ENCODE assay signal across 27 cellular contexts in the genomic region with DNA sequence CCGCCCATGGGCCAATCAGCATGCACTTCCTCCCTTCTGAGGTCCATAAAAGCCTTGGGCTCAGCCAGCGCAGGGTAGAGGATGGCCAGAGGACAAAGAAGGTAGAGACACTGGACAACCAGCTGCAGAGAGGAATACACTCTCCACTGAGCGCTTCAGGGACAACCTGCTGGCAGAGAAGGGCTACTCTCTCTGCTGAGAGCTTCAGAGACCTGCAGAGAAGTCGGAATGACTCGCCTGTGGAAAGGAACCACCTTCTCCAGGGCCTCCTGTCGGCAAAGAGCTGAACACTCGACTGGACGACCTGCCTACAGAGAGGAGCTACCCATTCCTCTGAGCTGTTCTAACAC. TPM values are rescaled to one million over a fixed set of nuclear protein-coding genes. Genes with fewer than 3 reads are reported as not detected.
A peak's percentile ranks its signal among the peaks of the same experiment; 100 is the strongest.
DNase-seq lines count a peak whose midpoint lies in the region; TF ChIP-seq lines count a peak whose summit lies in the region.
"Had no signal": no experiment of that assay in that cellular context is flagged by ENCODE, and none has a peak within 500 bp of the region (broad histone marks: within the 10 kb centered on the region; RNA-seq: fewer than 3 reads in every experiment).

No MANE protein-coding gene starts in this region.

- no peaks in the 10 kb centered on the region for H3K9me3 ChIP-seq in neuron (ENCODE audit: low read length)
- no peaks in the 10 kb centered on the region for H3K9me3 ChIP-seq in MG63
- H3K9me3 ChIP-seq: BE2C, esophagus squamous epithelium, HAP-1, lower lobe of right lung had no signal

- no peak for TF ChIP-seq CTCF in RWPE1 (conservative IDR thresholded peaks at IDR 0.05; ENCODE audit: low read depth)
- no peak for TF ChIP-seq CTCF in GM13976 (IDR thresholded peaks at IDR 0.05; ENCODE audit: borderline replicate concordance, control extremely low read depth, extremely low read depth, insufficient read depth, missing control alignments)

- no peak overlapping the region for H2AFZ ChIP-seq in neuron (ENCODE audit: low read depth, low read length)

- POLR2A ChIA-PET in RWPE1 (lab: Yijun Ruan, JAX; ENCODE audit: low non-redundant PET), result no interaction called here

- CTCF ChIA-PET in RWPE1 (lab: Yijun Ruan, JAX), result interaction anchor here (0.7 kb wide), 1 partner anchor 23 kb away, joined by 3 read pairs; no protein-coding TSS in a partner anchor

- H3K36me3 ChIP-seq in H7 (replicated peaks; ENCODE audit: control insufficient read depth, insufficient read depth, low read length) (no peaks in the 10 kb centered on the region), neuron (ENCODE audit: insufficient read depth, low read length) (no peaks in the 10 kb centered on the region), MG63 (peaks cover 21% of the 10 kb centered on the region)
- H3K36me3 ChIP-seq: HAP-1 had no signal

- DNase-seq in H7 (no peak), RWPE1 (ENCODE audit: low spot score) (no peak), GM13976 (ENCODE audit: low spot score) (no peak), NCI-H524 treated with DMSO at 0.1 percent for 48 hours (lab: John Stamatoyannopoulos, UW) (no peak), MG63 (no peak)
- DNase-seq in stimulated activated naive CD4-positive, alpha-beta T cell (lab: John Stamatoyannopoulos, UW), result no peak
- DNase-seq: activated CD4-positive, alpha-beta T cell treated with anti-CD3 and anti-CD28 coated beads for 36 hours; activated naive CD4-positive, alpha-beta T cell treated with anti-CD3 and anti-CD28 coated beads for 36 hours; activated T-cell treated with anti-CD3 and anti-CD28 coated beads, Interleukin-2, amount 50 U/mL, for 72 hours; DMS53; effector memory CD8-positive, alpha-beta T cell; esophagus squamous epithelium; kidney glomerular epithelial cell; lower lobe of right lung; NCI-H2107; nucleus accumbens; stimulated activated CD4-positive, alpha-beta T cell treated with anti-CD3 and anti-CD28 coated beads, Interleukin-1b, Interleukin-23, amount 100 ng/mL, for 48 hours had no signal

- H3K27me3 ChIP-seq in H7 (ENCODE audit: control insufficient read depth, insufficient read depth, low read length) (no peaks in the 10 kb centered on the region), neuron (ENCODE audit: insufficient read depth, low read length) (no peaks in the 10 kb centered on the region), MG63 (no peaks in the 10 kb centered on the region)
- H3K27me3 ChIP-seq: BE2C, esophagus squamous epithelium had no signal

- H3K27ac ChIP-seq in RWPE1, result peak overlapping the region; percentile 0
- H3K27ac ChIP-seq: coronary artery, esophagus squamous epithelium, HL-60, lower lobe of right lung, SK-N-MC, skin epidermis had no signal

- in situ Hi-C loops in GM13976 (cut with MboI; ENCODE audit: low sequenced_read_pairs, unreplicated experiment), result no loop called here

- H3K4me1 ChIP-seq in neuron (ENCODE audit: insufficient read depth, low read length), result no peaks in the 10 kb centered on the region
- H3K4me1 ChIP-seq: BE2C, esophagus squamous epithelium, HAP-1, lower lobe of right lung had no signal

- H3K4me3 ChIP-seq in H7 (ENCODE audit: insufficient read depth, low read depth, low read length) (peak overlapping the region; percentile 30), iPS-11a (ENCODE audit: low read depth, low read length) (peak overlapping the region; percentile 55), neuron (ENCODE audit: low read length) (peak overlapping the region; percentile 51), MG63 (no peak overlapping the region)
- H3K4me3 ChIP-seq: coronary artery, esophagus squamous epithelium, HAP-1, lower lobe of right lung, SK-N-MC, skin epidermis had no signal

RNA-seq across cellular contexts. Expression of gene SLA2, which starts 31.4 kb away (rescaled TPM):
- total RNA-seq in H7 (2014; rRNA removed; shearing (Covaris generic)), result 0.14 and 0.33 TPM in 2 replicates
- not detected in 2 replicates for total RNA-seq in MG63 (2014; rRNA removed; shearing (Covaris generic); ENCODE audit: low replicate concordance)
- total RNA-seq: bronchial epithelial cell, MCF 10A had no signal
